In the genomic region with DNA sequence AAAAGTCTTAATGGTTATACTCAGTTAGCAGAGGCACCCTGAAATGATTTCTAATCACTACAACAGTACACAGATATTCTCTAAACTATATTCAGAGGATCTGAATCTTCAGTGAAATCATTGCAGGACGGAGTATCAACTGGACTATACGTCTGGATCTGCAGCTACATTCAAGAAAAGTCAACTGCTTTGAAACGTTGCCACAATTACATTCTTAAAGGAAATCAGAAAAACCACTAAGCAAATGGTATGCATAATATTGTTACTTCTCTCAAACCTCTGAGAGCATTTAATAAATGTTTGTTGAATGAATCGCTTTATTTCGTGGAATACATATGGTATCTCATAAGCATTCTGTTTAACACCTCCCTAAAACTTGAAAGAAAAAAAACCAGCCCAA, we compare ENCODE assay signal across 1 cellular context.
TF ChIP-seq lines count a peak whose summit lies in the region.

No MANE protein-coding gene starts in this region.

TF ChIP-seq in IMR-90, 13 proteins besides CTCF, POLR2A, EP300 and RAD21 (continued from another document):
- TF ChIP-seq, protein P1, sequence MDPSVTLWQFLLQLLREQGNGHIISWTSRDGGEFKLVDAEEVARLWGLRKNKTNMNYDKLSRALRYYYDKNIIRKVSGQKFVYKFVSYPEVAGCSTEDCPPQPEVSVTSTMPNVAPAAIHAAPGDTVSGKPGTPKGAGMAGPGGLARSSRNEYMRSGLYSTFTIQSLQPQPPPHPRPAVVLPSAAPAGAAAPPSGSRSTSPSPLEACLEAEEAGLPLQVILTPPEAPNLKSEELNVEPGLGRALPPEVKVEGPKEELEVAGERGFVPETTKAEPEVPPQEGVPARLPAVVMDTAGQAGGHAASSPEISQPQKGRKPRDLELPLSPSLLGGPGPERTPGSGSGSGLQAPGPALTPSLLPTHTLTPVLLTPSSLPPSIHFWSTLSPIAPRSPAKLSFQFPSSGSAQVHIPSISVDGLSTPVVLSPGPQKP (IDR thresholded peaks at IDR 0.05; ENCODE audit: borderline replicate concordance, low read depth, low read length): no peak
